Comparison of ENCODE assay signal across 2 cellular contexts in the genomic region with DNA sequence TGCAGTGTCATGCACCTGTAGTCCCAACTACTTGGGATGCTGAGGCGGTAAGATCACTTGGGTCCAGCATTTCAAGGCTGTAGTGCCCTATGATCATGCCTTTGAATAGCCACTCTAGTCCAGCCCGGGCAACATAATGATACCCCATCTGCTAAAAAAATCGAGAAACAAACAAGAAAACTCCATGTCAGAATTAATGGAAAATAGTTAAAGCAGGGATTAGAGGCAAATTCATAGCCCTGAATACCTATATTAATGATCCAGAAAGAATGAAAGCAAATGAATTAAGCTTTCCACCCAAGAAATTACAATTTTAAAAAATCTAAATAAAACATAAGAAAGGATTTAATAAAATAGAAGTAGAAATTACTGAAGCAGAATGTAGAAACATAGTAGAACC.
TF ChIP-seq lines count a peak whose summit lies in the region.

No MANE protein-coding gene starts in this region.

TF ChIP-seq in SK-N-SH, 30 proteins besides CTCF, POLR2A, EP300 and RAD21 (continued from another document):
- no peak for TF ChIP-seq RXRA (IDR thresholded peaks at IDR 0.05; ENCODE audit: borderline replicate concordance, low read depth)
- TF ChIP-seq, protein P1, sequence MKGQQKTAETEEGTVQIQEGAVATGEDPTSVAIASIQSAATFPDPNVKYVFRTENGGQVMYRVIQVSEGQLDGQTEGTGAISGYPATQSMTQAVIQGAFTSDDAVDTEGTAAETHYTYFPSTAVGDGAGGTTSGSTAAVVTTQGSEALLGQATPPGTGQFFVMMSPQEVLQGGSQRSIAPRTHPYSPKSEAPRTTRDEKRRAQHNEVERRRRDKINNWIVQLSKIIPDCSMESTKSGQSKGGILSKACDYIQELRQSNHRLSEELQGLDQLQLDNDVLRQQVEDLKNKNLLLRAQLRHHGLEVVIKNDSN (IDR thresholded peaks at IDR 0.05; ENCODE audit: borderline replicate concordance, low read depth), result no peak
- no peak for TF ChIP-seq POLR2AphosphoS5 (IDR thresholded peaks at IDR 0.05; ENCODE audit: low read depth, low read length)
- no peak for TF ChIP-seq TCF12 (IDR thresholded peaks at IDR 0.05)
TF ChIP-seq in SK-N-SH: peak in this region for 0.

TF ChIP-seq in SK-N-SH treated with all-trans-retinoic acid at 6 μM for 48 hours, 23 proteins besides CTCF, POLR2A, EP300 and RAD21 (continued from another document):
- TF ChIP-seq, protein P2, sequence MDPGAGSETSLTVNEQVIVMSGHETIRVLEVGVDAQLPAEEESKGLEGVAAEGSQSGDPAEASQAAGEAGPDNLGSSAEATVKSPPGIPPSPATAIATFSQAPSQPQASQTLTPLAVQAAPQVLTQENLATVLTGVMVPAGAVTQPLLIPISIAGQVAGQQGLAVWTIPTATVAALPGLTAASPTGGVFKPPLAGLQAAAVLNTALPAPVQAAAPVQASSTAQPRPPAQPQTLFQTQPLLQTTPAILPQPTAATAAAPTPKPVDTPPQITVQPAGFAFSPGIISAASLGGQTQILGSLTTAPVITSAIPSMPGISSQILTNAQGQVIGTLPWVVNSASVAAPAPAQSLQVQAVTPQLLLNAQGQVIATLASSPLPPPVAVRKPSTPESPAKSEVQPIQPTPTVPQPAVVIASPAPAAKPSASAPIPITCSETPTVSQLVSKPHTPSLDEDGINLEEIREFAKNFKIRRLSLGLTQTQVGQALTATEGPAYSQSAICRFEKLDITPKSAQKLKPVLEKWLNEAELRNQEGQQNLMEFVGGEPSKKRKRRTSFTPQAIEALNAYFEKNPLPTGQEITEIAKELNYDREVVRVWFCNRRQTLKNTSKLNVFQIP (CRISPR knock-in tag; IDR thresholded peaks at IDR 0.05; ENCODE audit: borderline replicate concordance, low read depth), result no peak
- TF ChIP-seq CSDC2 (CRISPR knock-in tag; IDR thresholded peaks at IDR 0.05), result no peak
- no peak for TF ChIP-seq ARNTL (CRISPR knock-in tag; IDR thresholded peaks at IDR 0.05; ENCODE audit: borderline replicate concordance, low read depth)
- TF ChIP-seq, protein P3, sequence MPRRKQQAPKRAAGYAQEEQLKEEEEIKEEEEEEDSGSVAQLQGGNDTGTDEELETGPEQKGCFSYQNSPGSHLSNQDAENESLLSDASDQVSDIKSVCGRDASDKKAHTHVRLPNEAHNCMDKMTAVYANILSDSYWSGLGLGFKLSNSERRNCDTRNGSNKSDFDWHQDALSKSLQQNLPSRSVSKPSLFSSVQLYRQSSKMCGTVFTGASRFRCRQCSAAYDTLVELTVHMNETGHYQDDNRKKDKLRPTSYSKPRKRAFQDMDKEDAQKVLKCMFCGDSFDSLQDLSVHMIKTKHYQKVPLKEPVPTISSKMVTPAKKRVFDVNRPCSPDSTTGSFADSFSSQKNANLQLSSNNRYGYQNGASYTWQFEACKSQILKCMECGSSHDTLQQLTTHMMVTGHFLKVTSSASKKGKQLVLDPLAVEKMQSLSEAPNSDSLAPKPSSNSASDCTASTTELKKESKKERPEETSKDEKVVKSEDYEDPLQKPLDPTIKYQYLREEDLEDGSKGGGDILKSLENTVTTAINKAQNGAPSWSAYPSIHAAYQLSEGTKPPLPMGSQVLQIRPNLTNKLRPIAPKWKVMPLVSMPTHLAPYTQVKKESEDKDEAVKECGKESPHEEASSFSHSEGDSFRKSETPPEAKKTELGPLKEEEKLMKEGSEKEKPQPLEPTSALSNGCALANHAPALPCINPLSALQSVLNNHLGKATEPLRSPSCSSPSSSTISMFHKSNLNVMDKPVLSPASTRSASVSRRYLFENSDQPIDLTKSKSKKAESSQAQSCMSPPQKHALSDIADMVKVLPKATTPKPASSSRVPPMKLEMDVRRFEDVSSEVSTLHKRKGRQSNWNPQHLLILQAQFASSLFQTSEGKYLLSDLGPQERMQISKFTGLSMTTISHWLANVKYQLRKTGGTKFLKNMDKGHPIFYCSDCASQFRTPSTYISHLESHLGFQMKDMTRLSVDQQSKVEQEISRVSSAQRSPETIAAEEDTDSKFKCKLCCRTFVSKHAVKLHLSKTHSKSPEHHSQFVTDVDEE (CRISPR knock-in tag; IDR thresholded peaks at IDR 0.05), result no peak
- TF ChIP-seq, protein P4, sequence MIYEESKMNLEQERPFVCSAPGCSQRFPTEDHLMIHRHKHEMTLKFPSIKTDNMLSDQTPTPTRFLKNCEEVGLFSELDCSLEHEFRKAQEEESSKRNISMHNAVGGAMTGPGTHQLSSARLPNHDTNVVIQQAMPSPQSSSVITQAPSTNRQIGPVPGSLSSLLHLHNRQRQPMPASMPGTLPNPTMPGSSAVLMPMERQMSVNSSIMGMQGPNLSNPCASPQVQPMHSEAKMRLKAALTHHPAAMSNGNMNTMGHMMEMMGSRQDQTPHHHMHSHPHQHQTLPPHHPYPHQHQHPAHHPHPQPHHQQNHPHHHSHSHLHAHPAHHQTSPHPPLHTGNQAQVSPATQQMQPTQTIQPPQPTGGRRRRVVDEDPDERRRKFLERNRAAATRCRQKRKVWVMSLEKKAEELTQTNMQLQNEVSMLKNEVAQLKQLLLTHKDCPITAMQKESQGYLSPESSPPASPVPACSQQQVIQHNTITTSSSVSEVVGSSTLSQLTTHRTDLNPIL (CRISPR knock-in tag; IDR thresholded peaks at IDR 0.05; ENCODE audit: low read depth), result no peak
- no peak for TF ChIP-seq ESRRG (CRISPR knock-in tag; IDR thresholded peaks at IDR 0.05)
- TF ChIP-seq PPARA (CRISPR knock-in tag; IDR thresholded peaks at IDR 0.05; ENCODE audit: borderline replicate concordance), result no peak
- no peak for TF ChIP-seq BACH2 (CRISPR knock-in tag; IDR thresholded peaks at IDR 0.05; ENCODE audit: borderline replicate concordance)
- no peak for TF ChIP-seq ISL1 (CRISPR knock-in tag; IDR thresholded peaks at IDR 0.05)
